8 cellular contexts compared by ENCODE assay signal in genomic region chr7:47254081-47255006, GRCh38.
DNase-seq lines count a peak whose midpoint lies in the region; ATAC-seq, FAIRE-seq and TF ChIP-seq lines count a peak whose summit lies in the region.

No MANE protein-coding gene starts in this region.

- TF ChIP-seq POLR2A in endothelial cell of umbilical vein (IDR thresholded peaks at IDR 0.05; ENCODE audit: low read depth, low read length): no peak

- no peaks in the 10 kb centered on the region for H4K20me1 ChIP-seq in endothelial cell of umbilical vein (replicated peaks; ENCODE audit: control insufficient read depth, extremely low read depth, insufficient read depth, low read length)

- peak overlapping the region; percentile 44 for H3K4me3 Mint-ChIP-seq in activated CD8-positive, alpha-beta T cell treated with anti-CD3 and anti-CD28 coated beads for 36 hours

- H3K36me3 ChIP-seq in endothelial cell of umbilical vein (ENCODE audit: control insufficient read depth in 2 of 2, extremely low read depth in 1 of 2, insufficient read depth in 2 of 2, low read length in 2 of 2): no peaks in the 10 kb centered on the region
- H3K36me3 ChIP-seq in mesodermal cell (ENCODE audit: control insufficient read depth, insufficient read depth, low read length): no peaks in the 10 kb centered on the region

- dilution Hi-C loops in endothelial cell of umbilical vein (cut with MboI; ENCODE audit: extremely low pct_ligation_motif_present, low sequenced_read_pairs): no loop called here

- DNase-seq in 8988T (peak; percentile 52), GM13976 (ENCODE audit: low spot score) (peak; percentile 89), NCI-H1930 (lab: John Stamatoyannopoulos, UW) (peak; percentile 50 to 60), endothelial cell of umbilical vein (ENCODE audit: low read depth, low spot score) (peak; percentile 55)
- DNase-seq in activated CD8-positive, alpha-beta T cell treated with anti-CD3 and anti-CD28 coated beads for 36 hours: peak; percentile 58
- peak; percentile 28 for DNase-seq in stimulated activated CD8-positive, alpha-beta memory T cell treated with anti-CD3 and anti-CD28 coated beads, Interleukin-4, amount 100 ng/mL, for 24 hours (ENCODE audit: low read depth)

- H3K27ac ChIP-seq in endothelial cell of umbilical vein (ENCODE audit: insufficient read depth, low read depth, low read length) (peak overlapping the region; percentile 58), mesodermal cell (ENCODE audit: low read depth, low read length, severe bottlenecking) (peak overlapping the region; percentile 80)

- H3K4me1 Mint-ChIP-seq in activated CD8-positive, alpha-beta T cell treated with anti-CD3 and anti-CD28 coated beads for 36 hours (ENCODE audit: low read depth): peaks cover 3% of the 10 kb centered on the region

- no peaks in the 10 kb centered on the region for H3K36me3 Mint-ChIP-seq in activated CD8-positive, alpha-beta T cell treated with anti-CD3 and anti-CD28 coated beads for 36 hours (ENCODE audit: low read depth)

- peaks cover 41% of the 10 kb centered on the region for H3K27me3 Mint-ChIP-seq in activated CD8-positive, alpha-beta T cell treated with anti-CD3 and anti-CD28 coated beads for 36 hours

- no peaks in the 10 kb centered on the region for H3K79me2 ChIP-seq in endothelial cell of umbilical vein (ENCODE audit: control insufficient read depth, insufficient read depth, low read length)

- BruUV-seq in endothelial cell of umbilical vein (replicated peaks; lab: Mats Ljungman, UMichigan): no TSS peak

- peaks cover 7% of the 10 kb centered on the region for H3K9me3 Mint-ChIP-seq in activated CD8-positive, alpha-beta T cell treated with anti-CD3 and anti-CD28 coated beads for 36 hours

- POLR2A ChIA-PET in activated CD8-positive, alpha-beta T cell treated with anti-CD3 and anti-CD28 coated beads for 36 hours (lab: Charles Lee): no interaction called here
- POLR2A ChIA-PET in endothelial cell of umbilical vein (lab: Charles Lee): no interaction called here

- CTCF ChIA-PET in activated CD8-positive, alpha-beta T cell treated with anti-CD3 and anti-CD28 coated beads for 36 hours (lab: Charles Lee): interaction anchor here (0.6 to 2.0 kb wide), 7 partner anchors 9 to 560 kb away, joined by 3 to 16 read pairs (median 3); no protein-coding TSS in a partner anchor
- CTCF ChIA-PET in endothelial cell of umbilical vein (lab: Charles Lee): interaction anchor here (0.6 to 3.2 kb wide), 24 partner anchors 9 to 1366 kb away, joined by 3 to 24 read pairs (median 4); partner anchors contain the start of genes IGFBP1 and IGFBP3

- H3K4me3 ChIP-seq in endothelial cell of umbilical vein (replicated peaks in 1 of 3; ENCODE audit: insufficient read depth in 1 of 3, low read depth in 1 of 3, low read length in 3 of 3) (peak overlapping the region; percentile 59 to 69 (median 68)), mesodermal cell (ENCODE audit: extremely low read depth, insufficient read depth, low read length, poor library complexity, severe bottlenecking) (peak overlapping the region; percentile 46)

- in situ Hi-C loops in GM13976 (cut with MboI; ENCODE audit: low sequenced_read_pairs, unreplicated experiment): no loop called here

- WGBS in mesodermal cell (ENCODE audit: insufficient coverage in 2 of 2), 2 experiments: 9 to 12% methylated on average over 39 to 48 of the region's 66 CpGs

- no peaks in the 10 kb centered on the region for H3K9me3 ChIP-seq in endothelial cell of umbilical vein (replicated peaks; ENCODE audit: control insufficient read depth, insufficient read depth, low read length)
- no peaks in the 10 kb centered on the region for H3K9me3 ChIP-seq in mesodermal cell (ENCODE audit: control insufficient read depth, low read length)

- no peaks in the 10 kb centered on the region for H3K9me1 ChIP-seq in endothelial cell of umbilical vein (replicated peaks; ENCODE audit: control insufficient read depth, extremely low read depth, insufficient read depth, low read length)

- intact Hi-C loops in activated CD8-positive, alpha-beta T cell treated with anti-CD3 and anti-CD28 coated beads for 36 hours (cut with micrococcal nuclease): no loop called here
- intact Hi-C loops in endothelial cell of umbilical vein (cut with micrococcal nuclease): loop anchor here (1.0 to 10.0 kb wide), 5 partner anchors 166 to 1362 kb away; no protein-coding TSS in a partner anchor

- peak overlapping the region; percentile 65 for H3K9ac ChIP-seq in endothelial cell of umbilical vein (replicated peaks; ENCODE audit: extremely low read depth, insufficient read depth, low read length)

- peak; percentile 84 for ATAC-seq in HG02840 (IDR thresholded peaks at IDR 0.05; ENCODE audit: low FRiP score, unreplicated experiment)
- peak; percentile 87 for ATAC-seq in activated CD8-positive, alpha-beta T cell treated with anti-CD3 and anti-CD28 coated beads for 36 hours

- no peak overlapping the region for H3K27ac Mint-ChIP-seq in activated CD8-positive, alpha-beta T cell treated with anti-CD3 and anti-CD28 coated beads for 36 hours

- H3K4me1 ChIP-seq in endothelial cell of umbilical vein (ENCODE audit: control insufficient read depth, extremely low read depth, insufficient read depth, low read length) (peaks cover 15% of the 10 kb centered on the region), mesodermal cell (ENCODE audit: control insufficient read depth, insufficient read depth, low read length, poor library complexity, severe bottlenecking) (peaks cover 3% of the 10 kb centered on the region)

- TF ChIP-seq CTCF in GM13976 (IDR thresholded peaks at IDR 0.05; ENCODE audit: borderline replicate concordance, control extremely low read depth, extremely low read depth, insufficient read depth, missing control alignments) (peak; percentile 98), endothelial cell of umbilical vein (IDR thresholded peaks at IDR 0.05; ENCODE audit: extremely low read depth in 1 of 2, insufficient read depth in 1 of 2, low read depth in 1 of 2, low read length in 2 of 2) (peak; percentile 64 to 90)
- peak; percentile 89 for TF ChIP-seq CTCF in activated CD8-positive, alpha-beta T cell treated with anti-CD3 and anti-CD28 coated beads for 36 hours (IDR thresholded peaks at IDR 0.05)

- peak overlapping the region; percentile 99 for H2AFZ ChIP-seq in endothelial cell of umbilical vein (ENCODE audit: low read depth, low read length)

- H3K4me2 ChIP-seq in endothelial cell of umbilical vein (ENCODE audit: insufficient read depth, low read length): peak overlapping the region; percentile 91

- peak; percentile 64 for FAIRE-seq in endothelial cell of umbilical vein (lab: Jason Lieb, UNC)

- H3K27me3 ChIP-seq in endothelial cell of umbilical vein (ENCODE audit: control insufficient read depth in 2 of 2, insufficient read depth in 2 of 2, low read length in 2 of 2): peaks cover 0 to 1% of the 10 kb centered on the region in 2 experiments

TF ChIP-seq in endothelial cell of umbilical vein, 7 proteins besides CTCF, POLR2A, EP300 and RAD21:
- TF ChIP-seq JUN (IDR thresholded peaks at IDR 0.05; ENCODE audit: borderline replicate concordance, insufficient read depth, insufficient read length, low read depth): no peak
- peak; percentile 64 for TF ChIP-seq POLR2AphosphoS5 (IDR thresholded peaks at IDR 0.05; ENCODE audit: insufficient read depth, low read depth, low read length)

Comparison
In these comparisons a context has a peak if more than half of its experiments do, and no peak if none do; other contexts are left out.
1. Peak in every context shown above with its lines: DNase-seq, ATAC-seq, H3K4me3 ChIP-seq and H3K27ac ChIP-seq.
2. DNase-seq: peak in every context shown above with its lines; median percentile 89 in GM13976; 58 in activated CD8-positive, alpha-beta T cell treated with anti-CD3 and anti-CD28 coated beads for 36 hours; 55 in NCI-H1930; 55 in endothelial cell of umbilical vein; 52 in 8988T; 28 in stimulated activated CD8-positive, alpha-beta memory T cell treated with anti-CD3 and anti-CD28 coated beads, Interleukin-4, amount 100 ng/mL, for 24 hours.